Comparison of ENCODE assay signal across 17 cellular contexts in the genomic region with DNA sequence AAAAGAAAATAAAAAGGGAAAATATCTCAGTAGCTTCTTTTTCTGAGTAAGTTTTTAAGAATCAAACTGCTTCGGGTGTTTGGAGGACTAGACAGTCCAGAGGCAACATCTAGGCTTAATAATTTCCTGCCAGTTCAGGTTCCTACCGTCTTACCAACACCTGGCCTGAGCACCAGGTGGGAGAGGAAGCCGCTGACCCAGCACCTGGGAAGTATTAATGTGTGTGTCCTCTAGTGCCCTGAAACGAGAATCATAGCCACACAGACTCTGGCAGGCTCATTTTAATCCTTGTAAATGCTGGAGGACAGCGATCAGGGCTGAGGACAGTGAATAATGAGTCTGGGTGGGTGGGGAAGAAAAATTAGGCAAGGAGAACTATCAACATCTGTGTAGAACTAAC.
DNase-seq lines count a peak whose midpoint lies in the region; ATAC-seq and TF ChIP-seq lines count a peak whose summit lies in the region.
"Had no signal": no experiment of that assay in that cellular context is flagged by ENCODE, and none has a peak within 500 bp of the region (broad histone marks: within the 10 kb centered on the region; RNA-seq: fewer than 3 reads in every experiment).

No MANE protein-coding gene starts in this region.

- POLR2A ChIA-PET in CD8-positive, alpha-beta memory T cell (lab: Charles Lee): no interaction called here

- H3K36me3 Mint-ChIP-seq in GM23338 (ENCODE audit: low read depth): peaks cover 14% of the 10 kb centered on the region; the same call in 2 of the 3 replicates
- peaks cover 0 to 7% (median 0%) of the 10 kb centered on the region in 3 donors for H3K36me3 Mint-ChIP-seq in CD8-positive, alpha-beta memory T cell

- no peaks in the 10 kb centered on the region for H4K20me1 ChIP-seq in GM23338 (replicated peaks; ENCODE audit: insufficient read depth)

- H3F3A ChIP-seq in GM23338 (replicated peaks; ENCODE audit: low read depth): no peaks in the 10 kb centered on the region

- H3K36me3 ChIP-seq in GM23338 (ENCODE audit: insufficient read depth): no peaks in the 10 kb centered on the region
- H3K36me3 ChIP-seq in CD8-positive, alpha-beta memory T cell (ENCODE audit: insufficient read depth, low read length): no peaks in the 10 kb centered on the region

- H3K27ac Mint-ChIP-seq in GM23338: no peak overlapping the region
- no peak overlapping the region for H3K27ac Mint-ChIP-seq in CD8-positive, alpha-beta memory T cell
- H3K27ac Mint-ChIP-seq: CD4-positive, alpha-beta T cell; H9 had no signal

- peak; percentile 29 for DNase-seq in NCI-H510A treated with DMSO at 0.1 percent for 48 hours (lab: John Stamatoyannopoulos, UW)
- no peak for DNase-seq in NCI-H510A (lab: John Stamatoyannopoulos, UW)
- no peak for DNase-seq in GM23338 (ENCODE audit: low spot score)
- DNase-seq in RPMI8226: peak; percentile 59
- peak; percentile 7 for DNase-seq in left kidney (ENCODE audit: low read depth, low spot score)
- DNase-seq in CD8-positive, alpha-beta memory T cell: no peak
- no peak for DNase-seq in mesenteric fat pad (ENCODE audit: low spot score)
- DNase-seq: AML-193; CD4-positive, alpha-beta T cell; DMS153; DMS79; GDM1; GOT3; H9 had no signal

- no peak overlapping the region for H2AFZ ChIP-seq in GM23338

- H3K9me2 ChIP-seq in GM23338 (ENCODE audit: insufficient read depth): no peaks in the 10 kb centered on the region

- H3K27ac ChIP-seq in GM23338 (ENCODE audit: low read depth): no peak overlapping the region
- no peak overlapping the region for H3K27ac ChIP-seq in CD8-positive, alpha-beta memory T cell (ENCODE audit: low read depth, low read length)
- H3K27ac ChIP-seq: 22Rv1, A549, C4-2B had no signal

- CTCF ChIA-PET in CD8-positive, alpha-beta memory T cell (lab: Charles Lee): no interaction called here

- peaks cover 2% of the 10 kb centered on the region for H3K27me3 Mint-ChIP-seq in GM23338 (ENCODE audit: insufficient read depth, low read depth, poor library complexity)
- no peaks in the 10 kb centered on the region for H3K27me3 Mint-ChIP-seq in CD8-positive, alpha-beta memory T cell
- H3K27me3 Mint-ChIP-seq: CD4-positive, alpha-beta T cell had no signal

- H3K4me1 ChIP-seq in GM23338 (ENCODE audit: insufficient read depth): no peaks in the 10 kb centered on the region
- H3K4me1 ChIP-seq in CD8-positive, alpha-beta memory T cell (ENCODE audit: insufficient read depth, low read length): no peaks in the 10 kb centered on the region
- H3K4me1 ChIP-seq: A549 had no signal

- peaks cover 16% of the 10 kb centered on the region for H3K9me3 Mint-ChIP-seq in GM23338
- H3K9me3 Mint-ChIP-seq in CD8-positive, alpha-beta memory T cell: peaks cover 0 to 5% (median 0%) of the 10 kb centered on the region in 5 donors

- no peak overlapping the region for H3K4me3 Mint-ChIP-seq in GM23338
- H3K4me3 Mint-ChIP-seq in CD8-positive, alpha-beta memory T cell: no peak overlapping the region
- H3K4me3 Mint-ChIP-seq: CD4-positive, alpha-beta T cell; H9 had no signal

- H3K27me3 ChIP-seq in GM23338 (ENCODE audit: insufficient read depth): no peaks in the 10 kb centered on the region
- H3K27me3 ChIP-seq in CD8-positive, alpha-beta memory T cell (ENCODE audit: insufficient read depth, low read length, poor library complexity, severe bottlenecking): no peaks in the 10 kb centered on the region

- peaks cover 9% of the 10 kb centered on the region for H3K4me1 Mint-ChIP-seq in GM23338
- H3K4me1 Mint-ChIP-seq in CD8-positive, alpha-beta memory T cell: no peaks in the 10 kb centered on the region

- no peaks in the 10 kb centered on the region for H3K9me3 ChIP-seq in CD8-positive, alpha-beta memory T cell (ENCODE audit: low read length)
- H3K9me3 ChIP-seq: A549 had no signal

- no peak for TF ChIP-seq CTCF in GM23338 (conservative IDR thresholded peaks at IDR 0.05; ENCODE audit: low read depth in 2 of 2)

- peak; percentile 26; the same call in 1 of the 3 replicates for ATAC-seq in GM23338
- ATAC-seq: A549 had no signal

- H3K4me3 ChIP-seq in GM23338: no peak overlapping the region
- H3K4me3 ChIP-seq in CD8-positive, alpha-beta memory T cell (ENCODE audit: low read length): no peak overlapping the region
- H3K4me3 ChIP-seq: A549 had no signal

- no peaks in the 10 kb centered on the region for H3K79me2 ChIP-seq in GM23338 (replicated peaks; ENCODE audit: insufficient read depth)

- H3K4me2 ChIP-seq in GM23338: no peak overlapping the region
- H3K4me2 ChIP-seq: A549 had no signal

TF ChIP-seq in GM23338, 12 proteins besides CTCF, POLR2A, EP300 and RAD21 (continues in another document):
- no peak for TF ChIP-seq JUNB (IDR thresholded peaks at IDR 0.05; ENCODE audit: unreplicated experiment)
- TF ChIP-seq, protein P1, sequence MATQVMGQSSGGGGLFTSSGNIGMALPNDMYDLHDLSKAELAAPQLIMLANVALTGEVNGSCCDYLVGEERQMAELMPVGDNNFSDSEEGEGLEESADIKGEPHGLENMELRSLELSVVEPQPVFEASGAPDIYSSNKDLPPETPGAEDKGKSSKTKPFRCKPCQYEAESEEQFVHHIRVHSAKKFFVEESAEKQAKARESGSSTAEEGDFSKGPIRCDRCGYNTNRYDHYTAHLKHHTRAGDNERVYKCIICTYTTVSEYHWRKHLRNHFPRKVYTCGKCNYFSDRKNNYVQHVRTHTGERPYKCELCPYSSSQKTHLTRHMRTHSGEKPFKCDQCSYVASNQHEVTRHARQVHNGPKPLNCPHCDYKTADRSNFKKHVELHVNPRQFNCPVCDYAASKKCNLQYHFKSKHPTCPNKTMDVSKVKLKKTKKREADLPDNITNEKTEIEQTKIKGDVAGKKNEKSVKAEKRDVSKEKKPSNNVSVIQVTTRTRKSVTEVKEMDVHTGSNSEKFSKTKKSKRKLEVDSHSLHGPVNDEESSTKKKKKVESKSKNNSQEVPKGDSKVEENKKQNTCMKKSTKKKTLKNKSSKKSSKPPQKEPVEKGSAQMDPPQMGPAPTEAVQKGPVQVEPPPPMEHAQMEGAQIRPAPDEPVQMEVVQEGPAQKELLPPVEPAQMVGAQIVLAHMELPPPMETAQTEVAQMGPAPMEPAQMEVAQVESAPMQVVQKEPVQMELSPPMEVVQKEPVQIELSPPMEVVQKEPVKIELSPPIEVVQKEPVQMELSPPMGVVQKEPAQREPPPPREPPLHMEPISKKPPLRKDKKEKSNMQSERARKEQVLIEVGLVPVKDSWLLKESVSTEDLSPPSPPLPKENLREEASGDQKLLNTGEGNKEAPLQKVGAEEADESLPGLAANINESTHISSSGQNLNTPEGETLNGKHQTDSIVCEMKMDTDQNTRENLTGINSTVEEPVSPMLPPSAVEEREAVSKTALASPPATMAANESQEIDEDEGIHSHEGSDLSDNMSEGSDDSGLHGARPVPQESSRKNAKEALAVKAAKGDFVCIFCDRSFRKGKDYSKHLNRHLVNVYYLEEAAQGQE (IDR thresholded peaks at IDR 0.05; ENCODE audit: unreplicated experiment): no peak
- TF ChIP-seq EZH2phosphoT487 (IDR thresholded peaks at IDR 0.05; ENCODE audit: unreplicated experiment): no peak
- TF ChIP-seq ZNF331 (CRISPR knock-in tag; IDR thresholded peaks at IDR 0.05; ENCODE audit: low read depth): no peak
- TF ChIP-seq, protein P2, sequence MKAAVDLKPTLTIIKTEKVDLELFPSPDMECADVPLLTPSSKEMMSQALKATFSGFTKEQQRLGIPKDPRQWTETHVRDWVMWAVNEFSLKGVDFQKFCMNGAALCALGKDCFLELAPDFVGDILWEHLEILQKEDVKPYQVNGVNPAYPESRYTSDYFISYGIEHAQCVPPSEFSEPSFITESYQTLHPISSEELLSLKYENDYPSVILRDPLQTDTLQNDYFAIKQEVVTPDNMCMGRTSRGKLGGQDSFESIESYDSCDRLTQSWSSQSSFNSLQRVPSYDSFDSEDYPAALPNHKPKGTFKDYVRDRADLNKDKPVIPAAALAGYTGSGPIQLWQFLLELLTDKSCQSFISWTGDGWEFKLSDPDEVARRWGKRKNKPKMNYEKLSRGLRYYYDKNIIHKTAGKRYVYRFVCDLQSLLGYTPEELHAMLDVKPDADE (IDR thresholded peaks at IDR 0.05): no peak
- TF ChIP-seq EZH2 (IDR thresholded peaks at IDR 0.05; ENCODE audit: low read depth, unreplicated experiment): no peak
- TF ChIP-seq ZNF114 (CRISPR knock-in tag; IDR thresholded peaks at IDR 0.05): no peak
- no peak for TF ChIP-seq STAT1 (IDR thresholded peaks at IDR 0.05; ENCODE audit: unreplicated experiment)
- TF ChIP-seq POLR2AphosphoS5 (IDR thresholded peaks at IDR 0.05; ENCODE audit: low read depth): no peak

Comparison
In these comparisons a context has a peak if more than half of its experiments do, and no peak if none do; other contexts are left out.
1. DNase-seq: peak in NCI-H510A treated with DMSO at 0.1 percent for 48 hours (single experiment), RPMI8226 (single experiment) and left kidney (single experiment); none in NCI-H510A (single experiment), GM23338 (single experiment), CD8-positive, alpha-beta memory T cell (0 of 5) and mesenteric fat pad (single experiment).